Comparison of ENCODE assay signal across 8 cellular contexts in genomic region chr20:62953167-62953838, GRCh38. TPM values are rescaled to one million over a fixed set of nuclear protein-coding genes. Genes with fewer than 3 reads are reported as not detected.
DNase-seq lines count a peak whose midpoint lies in the region; ATAC-seq and TF ChIP-seq lines count a peak whose summit lies in the region.
"Had no signal": no experiment of that assay in that cellular context is flagged by ENCODE, and none has a peak within 500 bp of the region (broad histone marks: within the 10 kb centered on the region; RNA-seq: fewer than 3 reads in every experiment).

No MANE protein-coding gene starts in this region.

- H3K4me3 Mint-ChIP-seq in activated CD8-positive, alpha-beta T cell treated with anti-CD3 and anti-CD28 coated beads for 36 hours = peak overlapping the region; percentile 85

- peaks cover 24% of the 10 kb centered on the region for H3K4me1 Mint-ChIP-seq in activated CD8-positive, alpha-beta T cell treated with anti-CD3 and anti-CD28 coated beads for 36 hours (ENCODE audit: low read depth)

- POLR2A ChIA-PET in activated CD8-positive, alpha-beta T cell treated with anti-CD3 and anti-CD28 coated beads for 36 hours (lab: Charles Lee) = interaction anchor here (0.5 to 3.3 kb wide), 19 partner anchors 9 to 353 kb away, joined by 3 to 29 read pairs (median 3); partner anchors contain the start of gene GID8

- H3K27ac Mint-ChIP-seq in activated CD8-positive, alpha-beta T cell treated with anti-CD3 and anti-CD28 coated beads for 36 hours = peak overlapping the region; percentile 90

- H3K36me3 Mint-ChIP-seq in activated CD8-positive, alpha-beta T cell treated with anti-CD3 and anti-CD28 coated beads for 36 hours (ENCODE audit: low read depth) = peaks cover 50% of the 10 kb centered on the region

- H3K27me3 ChIP-seq in H7 (ENCODE audit: control insufficient read depth, insufficient read depth, low read length) = no peaks in the 10 kb centered on the region
- no peaks in the 10 kb centered on the region for H3K27me3 ChIP-seq in iPS-20b (ENCODE audit: insufficient read depth, low read length)
- no peaks in the 10 kb centered on the region for H3K27me3 ChIP-seq in subcutaneous abdominal adipose tissue (ENCODE audit: control insufficient read depth in 5 of 5, insufficient read depth in 4 of 5, low read length in 5 of 5)

- no peaks in the 10 kb centered on the region for H3K9me3 ChIP-seq in iPS-20b (ENCODE audit: insufficient read depth, low read depth, low read length)
- peaks cover 0 to 5% (median 0%) of the 10 kb centered on the region in 5 donors for H3K9me3 ChIP-seq in subcutaneous abdominal adipose tissue (ENCODE audit: control insufficient read depth in 5 of 5, low read length in 5 of 5)

- no peaks in the 10 kb centered on the region for H3K27me3 Mint-ChIP-seq in activated CD8-positive, alpha-beta T cell treated with anti-CD3 and anti-CD28 coated beads for 36 hours

- intact Hi-C loops in activated CD8-positive, alpha-beta T cell treated with anti-CD3 and anti-CD28 coated beads for 36 hours (cut with micrococcal nuclease) = loop anchor here (10.0 kb wide), 1 partner anchor 49 kb away; no protein-coding TSS in a partner anchor

- H3K9me3 Mint-ChIP-seq in activated CD8-positive, alpha-beta T cell treated with anti-CD3 and anti-CD28 coated beads for 36 hours = no peaks in the 10 kb centered on the region

- DNase-seq in H7 = peak; percentile 76
- DNase-seq in activated CD8-positive, alpha-beta T cell treated with anti-CD3 and anti-CD28 coated beads for 36 hours = no peak
- DNase-seq in activated effector memory CD4-positive, alpha-beta T cell treated with Interleukin-2 at 50 U/mL for 16 hours = no peak
- DNase-seq in GDM1 (lab: John Stamatoyannopoulos, UW) = no peak
- no peak for DNase-seq in SIG-M5 (lab: John Stamatoyannopoulos, UW)

- H3K4me3 ChIP-seq in H7 (ENCODE audit: insufficient read depth, low read depth, low read length) (peak overlapping the region; percentile 54), iPS-20b (ENCODE audit: low read length) (peak overlapping the region; percentile 53; the same call in 1 of the 2 replicates), subcutaneous abdominal adipose tissue (ENCODE audit: low read depth in 1 of 5, low read length in 5 of 5) (peak overlapping the region; percentile 29 to 57 (median 45))

- H3K4me1 ChIP-seq in iPS-20b (ENCODE audit: insufficient read depth, low read length) (peaks cover 11% of the 10 kb centered on the region; the same call in 1 of the 2 replicates), subcutaneous abdominal adipose tissue (ENCODE audit: control insufficient read depth in 5 of 5, insufficient read depth in 5 of 5, low read length in 5 of 5) (peaks cover 2 to 37% (median 33%) of the 10 kb centered on the region in 5 donors)

- peaks cover 21% of the 10 kb centered on the region for H3K36me3 ChIP-seq in H7 (replicated peaks; ENCODE audit: control insufficient read depth, insufficient read depth, low read length)
- peaks cover 33% of the 10 kb centered on the region for H3K36me3 ChIP-seq in iPS-20b (ENCODE audit: insufficient read depth, low read depth, low read length)
- peaks cover 2 to 29% (median 19%) of the 10 kb centered on the region in 5 donors for H3K36me3 ChIP-seq in subcutaneous abdominal adipose tissue (ENCODE audit: control insufficient read depth in 5 of 5, insufficient read depth in 5 of 5, low read length in 5 of 5)

- H3K27ac ChIP-seq in iPS-20b (ENCODE audit: low read length) (no peak overlapping the region), subcutaneous abdominal adipose tissue (ENCODE audit: low read depth, low read length) (peak overlapping the region; percentile 65)

- H3K9ac ChIP-seq in iPS-20b (ENCODE audit: low read depth, low read length) (peak overlapping the region; percentile 43; the same call in 1 of the 2 replicates), subcutaneous abdominal adipose tissue (ENCODE audit: low read length in 5 of 5) (peak overlapping the region in 4 of 5 donors; percentile 8 to 53 (median 23))

- ATAC-seq in activated CD8-positive, alpha-beta T cell treated with anti-CD3 and anti-CD28 coated beads for 36 hours = no peak

- CTCF ChIA-PET in activated CD8-positive, alpha-beta T cell treated with anti-CD3 and anti-CD28 coated beads for 36 hours (lab: Charles Lee) = interaction anchor here (0.9 to 3.2 kb wide), 11 partner anchors 18 to 77 kb away, joined by 3 to 17 read pairs (median 4); no protein-coding TSS in a partner anchor

- TF ChIP-seq CTCF in activated CD8-positive, alpha-beta T cell treated with anti-CD3 and anti-CD28 coated beads for 36 hours (IDR thresholded peaks at IDR 0.05) = no peak

RNA-seq across cellular contexts. Expression of gene SLC17A9, which starts 0.8 kb away (rescaled TPM):
- 32.6 and 41.4 TPM in 2 replicates for total RNA-seq in H7 (2014; rRNA removed; shearing (Covaris generic))
- total RNA-seq in activated CD8-positive, alpha-beta T cell treated with anti-CD3 and anti-CD28 coated beads for 36 hours = 10 to 100 TPM; 78.5 to 78.7 TPM
- total RNA-seq: M059J had no signal

RNA-seq across cellular contexts. Expression of gene GID8, which starts 15.4 kb away (rescaled TPM):
- total RNA-seq in H7 (2014; rRNA removed; shearing (Covaris generic)) = 49.1 and 57.0 TPM in 2 replicates
- 10 to 100 TPM; 39.2 to 42.2 TPM for total RNA-seq in activated CD8-positive, alpha-beta T cell treated with anti-CD3 and anti-CD28 coated beads for 36 hours

RNA-seq across cellular contexts. Expression of gene DIDO1, which starts 27.0 kb away (rescaled TPM):
- total RNA-seq in H7 (2014; rRNA removed; shearing (Covaris generic)) = 53.2 and 63.4 TPM in 2 replicates
- 10 to 100 TPM; 45.9 to 47.4 TPM for total RNA-seq in activated CD8-positive, alpha-beta T cell treated with anti-CD3 and anti-CD28 coated beads for 36 hours

RNA-seq across cellular contexts. Expression of gene BHLHE23, which starts 53.5 kb away (rescaled TPM):
- 2.1 TPM in 2 replicates for total RNA-seq in H7 (2014; rRNA removed; shearing (Covaris generic))
- total RNA-seq in activated CD8-positive, alpha-beta T cell treated with anti-CD3 and anti-CD28 coated beads for 36 hours = not detected
- total RNA-seq: M059J had no signal
